In the genomic region with DNA sequence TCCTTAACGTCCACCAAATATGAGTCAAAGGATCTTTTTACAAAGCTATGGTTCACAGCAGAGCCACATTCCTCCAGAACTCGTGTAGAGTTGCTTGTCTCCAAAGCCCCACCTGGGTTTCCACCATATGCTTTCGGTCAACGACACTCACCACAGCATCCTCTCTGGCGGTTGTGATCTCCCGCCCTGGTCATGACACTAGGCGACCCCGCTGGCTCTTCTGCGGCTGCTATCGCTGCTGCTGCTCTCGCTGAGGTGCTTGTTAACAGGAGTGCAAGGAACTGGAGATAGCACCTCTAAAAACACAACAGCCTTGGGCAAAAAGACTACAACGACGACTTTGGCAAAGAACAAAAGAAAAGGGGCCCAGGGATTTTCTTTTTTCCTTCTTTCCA, we compare ENCODE assay signal across 8 cellular contexts. TPM values are rescaled to one million over a fixed set of nuclear protein-coding genes. Genes with fewer than 3 reads are reported as not detected.
DNase-seq lines count a peak whose midpoint lies in the region; ATAC-seq and TF ChIP-seq lines count a peak whose summit lies in the region.

No MANE protein-coding gene starts in this region.

- peaks cover 1% of the 10 kb centered on the region for H3K36me3 Mint-ChIP-seq in chondrocyte (ENCODE audit: low read depth)
- H3K36me3 Mint-ChIP-seq in stimulated activated naive CD8-positive, alpha-beta T cell treated with anti-CD3 and anti-CD28 coated beads, Interleukin-15, Interleukin-2, amounts not matched to agents 100 ng/mL and 50 ng/mL, for 24 hours (ENCODE audit: low read depth), result no peaks in the 10 kb centered on the region

- no peak for TF ChIP-seq CTCF in chondrocyte (IDR thresholded peaks at IDR 0.05)
- TF ChIP-seq CTCF in right lobe of liver (IDR thresholded peaks at IDR 0.05), result no peak

- H3K27ac ChIP-seq in right lobe of liver, result peak overlapping the region; percentile 79 to 91 (median 88)

- TF ChIP-seq POLR2A in right lobe of liver (IDR thresholded peaks at IDR 0.05), result no peak

- DNase-seq in DMS53 (lab: John Stamatoyannopoulos, UW) (peak; percentile 71), chondrocyte (ENCODE audit: low spot score) (no peak), right lobe of liver (peak; percentile 38 to 61 (median 58))
- DNase-seq in NK-92 treated with Interleukin-12 subunit alpha and Interleukin-12 subunit beta, amount 100 ng/mL, for 24 hours (lab: John Stamatoyannopoulos, UW), result no peak
- DNase-seq in effector CD4-positive, alpha-beta T cell, result no peak

- no peaks in the 10 kb centered on the region for H3K9me3 ChIP-seq in right lobe of liver

- H3K36me3 ChIP-seq in right lobe of liver, result peaks cover 0 to 10% (median 0%) of the 10 kb centered on the region in 4 donors

- H3K27me3 ChIP-seq in right lobe of liver, result no peaks in the 10 kb centered on the region

- no peaks in the 10 kb centered on the region for H3K9me3 Mint-ChIP-seq in chondrocyte (ENCODE audit: low read depth)
- no peaks in the 10 kb centered on the region for H3K9me3 Mint-ChIP-seq in stimulated activated naive CD8-positive, alpha-beta T cell treated with anti-CD3 and anti-CD28 coated beads, Interleukin-15, Interleukin-2, amounts not matched to agents 100 ng/mL and 50 ng/mL, for 24 hours

- 0% methylated on average over 13 of the region's 13 CpGs for WGBS in right lobe of liver (ENCODE audit: insufficient coverage, low coverage, low lambda C conversion rate, missing lambda C conversion rate)

- peaks cover 0 to 47% (median 8%) of the 10 kb centered on the region in 4 donors for H3K4me1 ChIP-seq in right lobe of liver

- peaks cover 4% of the 10 kb centered on the region for H3K27me3 Mint-ChIP-seq in chondrocyte (ENCODE audit: low read depth)
- H3K27me3 Mint-ChIP-seq in stimulated activated naive CD8-positive, alpha-beta T cell treated with anti-CD3 and anti-CD28 coated beads, Interleukin-15, Interleukin-2, amounts not matched to agents 100 ng/mL and 50 ng/mL, for 24 hours, result peaks cover 51% of the 10 kb centered on the region

- H3K4me1 Mint-ChIP-seq in chondrocyte (ENCODE audit: low read depth), result peaks cover 51% of the 10 kb centered on the region
- H3K4me1 Mint-ChIP-seq in stimulated activated naive CD8-positive, alpha-beta T cell treated with anti-CD3 and anti-CD28 coated beads, Interleukin-15, Interleukin-2, amounts not matched to agents 100 ng/mL and 50 ng/mL, for 24 hours (ENCODE audit: low read depth), result peaks cover 22% of the 10 kb centered on the region

- H3K4me3 ChIP-seq in right lobe of liver, result peak overlapping the region; percentile 51 to 82 (median 72)

- ATAC-seq in HG02798 (IDR thresholded peaks at IDR 0.05; ENCODE audit: poor library complexity, unreplicated experiment) (peak; percentile 30), SK-N-SH treated with all-trans-retinoic acid at 6 μM for 48 hours (peak; percentile 57), right lobe of liver (peak; percentile 16 to 41 (median 28))

- peak overlapping the region; percentile 74 for H3K27ac Mint-ChIP-seq in chondrocyte (ENCODE audit: unreplicated experiment)
- no peak overlapping the region for H3K27ac Mint-ChIP-seq in stimulated activated naive CD8-positive, alpha-beta T cell treated with anti-CD3 and anti-CD28 coated beads, Interleukin-15, Interleukin-2, amounts not matched to agents 100 ng/mL and 50 ng/mL, for 24 hours

- intact Hi-C loops in right lobe of liver (cut with DNase I), result no loop called here

- H3K4me3 Mint-ChIP-seq in chondrocyte (ENCODE audit: unreplicated experiment), result peak overlapping the region; percentile 89
- H3K4me3 Mint-ChIP-seq in stimulated activated naive CD8-positive, alpha-beta T cell treated with anti-CD3 and anti-CD28 coated beads, Interleukin-15, Interleukin-2, amounts not matched to agents 100 ng/mL and 50 ng/mL, for 24 hours, result peak overlapping the region; percentile 70

TF ChIP-seq in SK-N-SH treated with all-trans-retinoic acid at 6 μM for 48 hours, 23 proteins besides CTCF, POLR2A, EP300 and RAD21:
- TF ChIP-seq, protein P1, sequence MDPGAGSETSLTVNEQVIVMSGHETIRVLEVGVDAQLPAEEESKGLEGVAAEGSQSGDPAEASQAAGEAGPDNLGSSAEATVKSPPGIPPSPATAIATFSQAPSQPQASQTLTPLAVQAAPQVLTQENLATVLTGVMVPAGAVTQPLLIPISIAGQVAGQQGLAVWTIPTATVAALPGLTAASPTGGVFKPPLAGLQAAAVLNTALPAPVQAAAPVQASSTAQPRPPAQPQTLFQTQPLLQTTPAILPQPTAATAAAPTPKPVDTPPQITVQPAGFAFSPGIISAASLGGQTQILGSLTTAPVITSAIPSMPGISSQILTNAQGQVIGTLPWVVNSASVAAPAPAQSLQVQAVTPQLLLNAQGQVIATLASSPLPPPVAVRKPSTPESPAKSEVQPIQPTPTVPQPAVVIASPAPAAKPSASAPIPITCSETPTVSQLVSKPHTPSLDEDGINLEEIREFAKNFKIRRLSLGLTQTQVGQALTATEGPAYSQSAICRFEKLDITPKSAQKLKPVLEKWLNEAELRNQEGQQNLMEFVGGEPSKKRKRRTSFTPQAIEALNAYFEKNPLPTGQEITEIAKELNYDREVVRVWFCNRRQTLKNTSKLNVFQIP (CRISPR knock-in tag; IDR thresholded peaks at IDR 0.05; ENCODE audit: borderline replicate concordance, low read depth), result no peak
- no peak for TF ChIP-seq ISL1 (CRISPR knock-in tag; IDR thresholded peaks at IDR 0.05)
- TF ChIP-seq TCF4 (CRISPR knock-in tag; IDR thresholded peaks at IDR 0.05; ENCODE audit: borderline replicate concordance), result no peak
- TF ChIP-seq, protein P2, sequence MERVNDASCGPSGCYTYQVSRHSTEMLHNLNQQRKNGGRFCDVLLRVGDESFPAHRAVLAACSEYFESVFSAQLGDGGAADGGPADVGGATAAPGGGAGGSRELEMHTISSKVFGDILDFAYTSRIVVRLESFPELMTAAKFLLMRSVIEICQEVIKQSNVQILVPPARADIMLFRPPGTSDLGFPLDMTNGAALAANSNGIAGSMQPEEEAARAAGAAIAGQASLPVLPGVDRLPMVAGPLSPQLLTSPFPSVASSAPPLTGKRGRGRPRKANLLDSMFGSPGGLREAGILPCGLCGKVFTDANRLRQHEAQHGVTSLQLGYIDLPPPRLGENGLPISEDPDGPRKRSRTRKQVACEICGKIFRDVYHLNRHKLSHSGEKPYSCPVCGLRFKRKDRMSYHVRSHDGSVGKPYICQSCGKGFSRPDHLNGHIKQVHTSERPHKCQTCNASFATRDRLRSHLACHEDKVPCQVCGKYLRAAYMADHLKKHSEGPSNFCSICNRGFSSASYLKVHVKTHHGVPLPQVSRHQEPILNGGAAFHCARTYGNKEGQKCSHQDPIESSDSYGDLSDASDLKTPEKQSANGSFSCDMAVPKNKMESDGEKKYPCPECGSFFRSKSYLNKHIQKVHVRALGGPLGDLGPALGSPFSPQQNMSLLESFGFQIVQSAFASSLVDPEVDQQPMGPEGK (CRISPR knock-in tag; IDR thresholded peaks at IDR 0.05; ENCODE audit: borderline replicate concordance), result no peak
- TF ChIP-seq ARNTL (CRISPR knock-in tag; IDR thresholded peaks at IDR 0.05; ENCODE audit: borderline replicate concordance, low read depth), result no peak
- no peak for TF ChIP-seq CSDC2 (CRISPR knock-in tag; IDR thresholded peaks at IDR 0.05)
- TF ChIP-seq ZFP3 (CRISPR knock-in tag; IDR thresholded peaks at IDR 0.05), result no peak
- TF ChIP-seq RARB (CRISPR knock-in tag; IDR thresholded peaks at IDR 0.05), result no peak
- TF ChIP-seq, protein P3, sequence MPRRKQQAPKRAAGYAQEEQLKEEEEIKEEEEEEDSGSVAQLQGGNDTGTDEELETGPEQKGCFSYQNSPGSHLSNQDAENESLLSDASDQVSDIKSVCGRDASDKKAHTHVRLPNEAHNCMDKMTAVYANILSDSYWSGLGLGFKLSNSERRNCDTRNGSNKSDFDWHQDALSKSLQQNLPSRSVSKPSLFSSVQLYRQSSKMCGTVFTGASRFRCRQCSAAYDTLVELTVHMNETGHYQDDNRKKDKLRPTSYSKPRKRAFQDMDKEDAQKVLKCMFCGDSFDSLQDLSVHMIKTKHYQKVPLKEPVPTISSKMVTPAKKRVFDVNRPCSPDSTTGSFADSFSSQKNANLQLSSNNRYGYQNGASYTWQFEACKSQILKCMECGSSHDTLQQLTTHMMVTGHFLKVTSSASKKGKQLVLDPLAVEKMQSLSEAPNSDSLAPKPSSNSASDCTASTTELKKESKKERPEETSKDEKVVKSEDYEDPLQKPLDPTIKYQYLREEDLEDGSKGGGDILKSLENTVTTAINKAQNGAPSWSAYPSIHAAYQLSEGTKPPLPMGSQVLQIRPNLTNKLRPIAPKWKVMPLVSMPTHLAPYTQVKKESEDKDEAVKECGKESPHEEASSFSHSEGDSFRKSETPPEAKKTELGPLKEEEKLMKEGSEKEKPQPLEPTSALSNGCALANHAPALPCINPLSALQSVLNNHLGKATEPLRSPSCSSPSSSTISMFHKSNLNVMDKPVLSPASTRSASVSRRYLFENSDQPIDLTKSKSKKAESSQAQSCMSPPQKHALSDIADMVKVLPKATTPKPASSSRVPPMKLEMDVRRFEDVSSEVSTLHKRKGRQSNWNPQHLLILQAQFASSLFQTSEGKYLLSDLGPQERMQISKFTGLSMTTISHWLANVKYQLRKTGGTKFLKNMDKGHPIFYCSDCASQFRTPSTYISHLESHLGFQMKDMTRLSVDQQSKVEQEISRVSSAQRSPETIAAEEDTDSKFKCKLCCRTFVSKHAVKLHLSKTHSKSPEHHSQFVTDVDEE (CRISPR knock-in tag; IDR thresholded peaks at IDR 0.05), result no peak
- TF ChIP-seq ZNF70 (CRISPR knock-in tag; IDR thresholded peaks at IDR 0.05), result no peak
- TF ChIP-seq, protein P4, sequence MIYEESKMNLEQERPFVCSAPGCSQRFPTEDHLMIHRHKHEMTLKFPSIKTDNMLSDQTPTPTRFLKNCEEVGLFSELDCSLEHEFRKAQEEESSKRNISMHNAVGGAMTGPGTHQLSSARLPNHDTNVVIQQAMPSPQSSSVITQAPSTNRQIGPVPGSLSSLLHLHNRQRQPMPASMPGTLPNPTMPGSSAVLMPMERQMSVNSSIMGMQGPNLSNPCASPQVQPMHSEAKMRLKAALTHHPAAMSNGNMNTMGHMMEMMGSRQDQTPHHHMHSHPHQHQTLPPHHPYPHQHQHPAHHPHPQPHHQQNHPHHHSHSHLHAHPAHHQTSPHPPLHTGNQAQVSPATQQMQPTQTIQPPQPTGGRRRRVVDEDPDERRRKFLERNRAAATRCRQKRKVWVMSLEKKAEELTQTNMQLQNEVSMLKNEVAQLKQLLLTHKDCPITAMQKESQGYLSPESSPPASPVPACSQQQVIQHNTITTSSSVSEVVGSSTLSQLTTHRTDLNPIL (CRISPR knock-in tag; IDR thresholded peaks at IDR 0.05; ENCODE audit: low read depth), result no peak
- no peak for TF ChIP-seq TOX (CRISPR knock-in tag; IDR thresholded peaks at IDR 0.05; ENCODE audit: borderline replicate concordance)
- TF ChIP-seq ZFP30 (CRISPR knock-in tag; IDR thresholded peaks at IDR 0.05), result no peak

RNA-seq across cellular contexts. Expression of a gene that starts 0.3 kb away (rescaled TPM):
- total RNA-seq in chondrocyte (15.0 to 21.7 TPM (median 20.3 TPM) in 3 replicates), right lobe of liver (100 to 1,000 TPM; 101 to 289 (median 134) TPM)

Comparison
In these comparisons a context has a peak if more than half of its experiments do, and no peak if none do; other contexts are left out.
1. DNase-seq: peak in DMS53 (single experiment) and right lobe of liver (3 of 3); none in chondrocyte (single experiment), NK-92 treated with Interleukin-12 subunit alpha and Interleukin-12 subunit beta, amount 100 ng/mL, for 24 hours (single experiment) and effector CD4-positive, alpha-beta T cell (single experiment).
2. Peak in every context shown above with its lines, with median percentiles within 50 percentile points of each other: ATAC-seq.